12 cellular contexts compared by ENCODE assay signal in the genomic region with DNA sequence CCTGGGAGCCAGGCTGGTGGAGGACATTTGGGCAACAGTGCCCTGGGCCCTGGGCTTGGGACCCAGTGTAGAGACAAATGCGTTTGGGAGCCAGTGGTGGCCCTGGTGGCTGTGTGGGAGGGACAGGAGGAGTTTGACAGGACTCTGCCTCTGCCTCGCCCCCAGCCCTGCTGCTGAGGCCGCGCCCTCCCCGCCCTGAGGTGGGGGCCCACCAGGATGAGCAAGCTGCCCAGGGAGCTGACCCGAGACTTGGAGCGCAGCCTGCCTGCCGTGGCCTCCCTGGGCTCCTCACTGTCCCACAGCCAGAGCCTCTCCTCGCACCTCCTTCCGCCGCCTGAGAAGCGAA. TPM values are rescaled to one million over a fixed set of nuclear protein-coding genes. Genes with fewer than 3 reads are reported as not detected.
A peak's percentile ranks its signal among the peaks of the same experiment; 100 is the strongest.
DNase-seq lines count a peak whose midpoint lies in the region; ATAC-seq and TF ChIP-seq lines count a peak whose summit lies in the region.
"Had no signal": no experiment of that assay in that cellular context is flagged by ENCODE, and none has a peak within 500 bp of the region (broad histone marks: within the 10 kb centered on the region; RNA-seq: fewer than 3 reads in every experiment).

No MANE protein-coding gene starts in this region.

- no peaks in the 10 kb centered on the region for H3K9me3 ChIP-seq in PC-9 (ENCODE audit: insufficient read depth, low read depth)
- H3K9me3 ChIP-seq: heart left ventricle had no signal

- no peak overlapping the region for H2AFZ ChIP-seq in PC-9

- no peak overlapping the region for H3K4me3 ChIP-seq in PC-9
- H3K4me3 ChIP-seq: heart left ventricle had no signal

- no peaks in the 10 kb centered on the region for H3K9me3 Mint-ChIP-seq in effector memory CD8-positive, alpha-beta T cell
- H3K9me3 Mint-ChIP-seq: activated CD4-positive, alpha-beta memory T cell treated with anti-CD3 and anti-CD28 coated beads for 36 hours had no signal

- H3K36me3 Mint-ChIP-seq in effector memory CD8-positive, alpha-beta T cell (ENCODE audit: insufficient read depth) = peaks cover 15% of the 10 kb centered on the region

- H3K36me3 ChIP-seq in PC-9 (ENCODE audit: low read depth) = no peaks in the 10 kb centered on the region
- H3K36me3 ChIP-seq: brain microvascular endothelial cell had no signal

- CTCF ChIA-PET in RWPE1 (lab: Yijun Ruan, JAX) (interaction anchor here (0.5 to 3.8 kb wide), 15 partner anchors 8 to 205 kb away, joined by 3 to 25 read pairs (median 5); partner anchors contain the start of genes PNMT, STARD3 and TCAP), PC-9 (lab: Charles Lee) (interaction anchor here (1.0 to 2.4 kb wide), 2 partner anchors 32 to 47 kb away, joined by 5 to 7 read pairs; no protein-coding TSS in a partner anchor)

- DNase-seq in RWPE1 (ENCODE audit: low spot score) = no peak
- no peak for DNase-seq in effector memory CD8-positive, alpha-beta T cell
- no peak for DNase-seq in sciatic nerve (ENCODE audit: low spot score)
- no peak for DNase-seq in GDM1 (lab: John Stamatoyannopoulos, UW)
- no peak for DNase-seq in PC-9
- no peak for DNase-seq in islet precursor cell
- DNase-seq: GOT3, NCI-H187 treated with DMSO at 0.1 percent for 48 hours had no signal

- ATAC-seq in effector memory CD8-positive, alpha-beta T cell (replicated peaks) = no peak
- ATAC-seq in sciatic nerve = peak; percentile 14

- H3K4me1 ChIP-seq in PC-9 (replicated peaks; ENCODE audit: insufficient read depth) = no peaks in the 10 kb centered on the region

- no peaks in the 10 kb centered on the region for H3K79me2 ChIP-seq in PC-9 (ENCODE audit: low read depth)

- no peak overlapping the region for H3K4me2 ChIP-seq in PC-9

- TF ChIP-seq CTCF in RWPE1 (conservative IDR thresholded peaks at IDR 0.05; ENCODE audit: low read depth) (no peak), PC-9 (conservative IDR thresholded peaks at IDR 0.05) (no peak)

- H4K20me1 ChIP-seq in PC-9 (ENCODE audit: insufficient read depth) = peaks cover 10% of the 10 kb centered on the region; the same call in 1 of the 2 replicates

- H3K27ac ChIP-seq in RWPE1 = peak overlapping the region; percentile 33
- no peak overlapping the region for H3K27ac ChIP-seq in PC-9
- H3K27ac ChIP-seq: brain microvascular endothelial cell had no signal

- no TSS peak for BruUV-seq in PC-9 (replicated peaks; lab: Mats Ljungman, UMichigan)

- no peaks in the 10 kb centered on the region for H3K27me3 Mint-ChIP-seq in effector memory CD8-positive, alpha-beta T cell
- H3K27me3 Mint-ChIP-seq: activated CD4-positive, alpha-beta memory T cell treated with anti-CD3 and anti-CD28 coated beads for 36 hours had no signal

- H3K4me3 Mint-ChIP-seq in effector memory CD8-positive, alpha-beta T cell = no peak overlapping the region
- H3K4me3 Mint-ChIP-seq: activated CD4-positive, alpha-beta memory T cell treated with anti-CD3 and anti-CD28 coated beads for 36 hours had no signal

- no peaks in the 10 kb centered on the region for H3K27me3 ChIP-seq in PC-9 (ENCODE audit: insufficient read depth, low read depth)
- H3K27me3 ChIP-seq: brain microvascular endothelial cell, heart left ventricle had no signal

- no peaks in the 10 kb centered on the region for H3K9me2 ChIP-seq in PC-9 (ENCODE audit: insufficient read depth)

- H3F3A ChIP-seq in PC-9 (ENCODE audit: insufficient read depth, low read depth) = no peaks in the 10 kb centered on the region

- H3K27ac Mint-ChIP-seq in effector memory CD8-positive, alpha-beta T cell = peak overlapping the region; percentile 81 to 90
- H3K27ac Mint-ChIP-seq: activated CD4-positive, alpha-beta memory T cell treated with anti-CD3 and anti-CD28 coated beads for 36 hours had no signal

- intact Hi-C loops in sciatic nerve (cut with DNase I) (no loop called here), PC-9 (cut with micrococcal nuclease; ENCODE audit: unreplicated experiment) (no loop called here)

- H3K4me1 Mint-ChIP-seq in effector memory CD8-positive, alpha-beta T cell (ENCODE audit: low read depth in 2 of 2) = peaks cover 37 to 44% of the 10 kb centered on the region in 2 donors

- POLR2A ChIA-PET in RWPE1 (lab: Yijun Ruan, JAX; ENCODE audit: low non-redundant PET) (no interaction called here), PC-9 (lab: Charles Lee; ENCODE audit: unreplicated experiment) (no interaction called here)

RNA-seq across cellular contexts. Expression of gene TCAP, which starts 11.9 kb away (rescaled TPM):
- total RNA-seq in sciatic nerve (2.0 TPM), PC-9 (2021) (1.2 and 1.6 TPM in 2 replicates)

RNA-seq across cellular contexts. Expression of gene PNMT, which starts 15.0 kb away (rescaled TPM):
- total RNA-seq in sciatic nerve = 1.3 TPM
- total RNA-seq in PC-9 (2021) = 0.75 and 1.1 TPM in 2 replicates
- total RNA-seq: activated CD4-positive, alpha-beta memory T cell treated with anti-CD3 and anti-CD28 coated beads for 36 hours; CD8-positive, alpha-beta memory T cell had no signal

RNA-seq across cellular contexts. Expression of gene STARD3, which starts 16.3 kb away (rescaled TPM):
- total RNA-seq in sciatic nerve (81.8 TPM), PC-9 (2021) (47.7 and 55.9 TPM in 2 replicates)

RNA-seq across cellular contexts. Expression of gene PPP1R1B, which starts 26.5 kb away (rescaled TPM):
- total RNA-seq in sciatic nerve (3.3 TPM), PC-9 (2021) (not detected in 2 replicates)
- total RNA-seq: activated CD4-positive, alpha-beta memory T cell treated with anti-CD3 and anti-CD28 coated beads for 36 hours; CD8-positive, alpha-beta memory T cell had no signal

RNA-seq across cellular contexts. Expression of gene PGAP3, which starts 34.6 kb away (rescaled TPM):
- total RNA-seq in sciatic nerve = 16.0 TPM
- 15.0 and 16.2 TPM in 2 replicates for total RNA-seq in PC-9 (2021)
